In genomic region chr12:123131879-123132402, GRCh38 we compare ENCODE assay signal across 8 cellular contexts.
DNase-seq lines count a peak whose midpoint lies in the region; ATAC-seq and FAIRE-seq lines count a peak whose summit lies in the region.

No MANE protein-coding gene starts in this region.

- ATAC-seq in GM19463 (IDR thresholded peaks at IDR 0.05; ENCODE audit: unreplicated experiment): no peak

- H3K9me3 ChIP-seq in muscle layer of duodenum (ENCODE audit: control insufficient read depth in 1 of 2, low read length in 2 of 2): no peaks in the 10 kb centered on the region

- peaks cover 6 to 13% of the 10 kb centered on the region in 2 donors for H3K4me1 ChIP-seq in muscle layer of duodenum (ENCODE audit: control insufficient read depth in 1 of 2, insufficient read depth in 2 of 2, low read length in 2 of 2)

- DNase-seq in DMS53 (lab: John Stamatoyannopoulos, UW): peak; percentile 99
- peak; percentile 96 for DNase-seq in NCI-H345 treated with DMSO at 0.1 percent for 48 hours (lab: John Stamatoyannopoulos, UW; ENCODE audit: unreplicated experiment)
- DNase-seq in activated naive CD4-positive, alpha-beta T cell treated with Interleukin-2 at 50 U/mL for 16 hours: peak; percentile 18
- DNase-seq in HTR-8/SVneo (ENCODE audit: insufficient read length, low spot score): no peak
- DNase-seq in iPS-NIHi11 (ENCODE audit: low spot score): no peak
- DNase-seq in ACHN: no peak

- H3K4me3 ChIP-seq in muscle layer of duodenum (ENCODE audit: low read depth in 1 of 2, low read length in 2 of 2): no peak overlapping the region

- no peaks in the 10 kb centered on the region for H3K27me3 ChIP-seq in muscle layer of duodenum (ENCODE audit: low read depth, low read length)

- in situ Hi-C loops in ACHN (cut with HindIII; ENCODE audit: low pct_ligation_motif_present, low pct_unique_long_range_greater_than_20kb, low sequenced_read_pairs): no loop called here

- FAIRE-seq in HTR-8/SVneo (lab: Jason Lieb, UNC): no peak

- H3K36me3 ChIP-seq in muscle layer of duodenum (ENCODE audit: control insufficient read depth in 1 of 2, insufficient read depth in 2 of 2, low read length in 2 of 2): no peaks in the 10 kb centered on the region

- peak overlapping the region; percentile 10 for H3K27ac ChIP-seq in muscle layer of duodenum (ENCODE audit: low read length)

Comparison
In these comparisons a context has a peak if more than half of its experiments do, and no peak if none do; other contexts are left out.
1. DNase-seq: peak in DMS53 (single experiment), NCI-H345 treated with DMSO at 0.1 percent for 48 hours (single experiment) and activated naive CD4-positive, alpha-beta T cell treated with Interleukin-2 at 50 U/mL for 16 hours (single experiment); none in HTR-8/SVneo (single experiment), iPS-NIHi11 (single experiment) and ACHN (single experiment).